In genomic region chr3:52436500-52437106, GRCh38 we compare ENCODE assay signal across 13 cellular contexts. TPM values are rescaled to one million over a fixed set of nuclear protein-coding genes. Genes with fewer than 3 reads are reported as not detected.
DNase-seq lines count a peak whose midpoint lies in the region; ATAC-seq and TF ChIP-seq lines count a peak whose summit lies in the region.
"Had no signal": no experiment of that assay in that cellular context is flagged by ENCODE, and none has a peak within 500 bp of the region (broad histone marks: within the 10 kb centered on the region; RNA-seq: fewer than 3 reads in every experiment).

No MANE protein-coding gene starts in this region.

- intact Hi-C loops in Right ventricle myocardium superior (cut with DNase I) = no loop called here
- intact Hi-C loops in left lung (cut with DNase I) = no loop called here

- H3K4me1 ChIP-seq in right atrium auricular region = peaks cover 0 to 55% of the 10 kb centered on the region in 2 donors
- peaks cover 0 to 41% of the 10 kb centered on the region in 2 donors for H3K4me1 ChIP-seq in left lung

- H3K27me3 ChIP-seq in right atrium auricular region = no peaks in the 10 kb centered on the region
- no peaks in the 10 kb centered on the region for H3K27me3 ChIP-seq in left lung

- no peak overlapping the region for H3K4me3 ChIP-seq in right atrium auricular region
- no peak overlapping the region for H3K4me3 ChIP-seq in choroid plexus epithelial cell (ENCODE audit: low read depth, low read length)
- H3K4me3 ChIP-seq in left lung = no peak overlapping the region
- H3K4me3 ChIP-seq: PC-9 had no signal

- H3K36me3 ChIP-seq in right atrium auricular region (no peaks in the 10 kb centered on the region), left lung (no peaks in the 10 kb centered on the region)
- H3K36me3 ChIP-seq: neutrophil had no signal

- no peaks in the 10 kb centered on the region for H3K9me3 ChIP-seq in right atrium auricular region
- no peaks in the 10 kb centered on the region for H3K9me3 ChIP-seq in left lung
- H3K9me3 ChIP-seq: neutrophil had no signal

- H3K27ac ChIP-seq in right atrium auricular region = peak overlapping the region in 1 of 2 donors; percentile 13
- no peak overlapping the region for H3K27ac ChIP-seq in left lung
- H3K27ac ChIP-seq: neutrophil, PC-9 had no signal

- peak; percentile 68 for DNase-seq in Right ventricle myocardium superior
- no peak for DNase-seq in right atrium auricular region (ENCODE audit: low spot score)
- DNase-seq in choroid plexus epithelial cell (ENCODE audit: low read depth) = peak; percentile 48
- DNase-seq in left lung = no peak
- DNase-seq in kidney tubule cell (ENCODE audit: low spot score) = no peak
- no peak for DNase-seq in NCI-H1105 (lab: John Stamatoyannopoulos, UW)
- DNase-seq in NK-92 (lab: John Stamatoyannopoulos, UW; ENCODE audit: unreplicated experiment) = no peak
- DNase-seq: activated CD8-positive, alpha-beta memory T cell treated with anti-CD3 and anti-CD28 coated beads, Interleukin-2, amount 50 U/mL, for 4 hours; NCI-H2029; PC-9 had no signal

- ATAC-seq in Right ventricle myocardium superior (ENCODE audit: poor library complexity) (peak; percentile 40), left lung (peak; percentile 21), HG03025 (IDR thresholded peaks at IDR 0.05; ENCODE audit: low FRiP score, unreplicated experiment) (no peak)

- TF ChIP-seq CTCF in right atrium auricular region (IDR thresholded peaks at IDR 0.05) (no peak), choroid plexus epithelial cell (conservative IDR thresholded peaks at IDR 0.05; ENCODE audit: low read depth, low read length) (no peak), left lung (IDR thresholded peaks at IDR 0.05) (no peak)

RNA-seq across cellular contexts. Expression of gene SEMA3G, which starts 8.3 kb away (rescaled TPM):
- 10.4 TPM for total RNA-seq in Right ventricle myocardium superior
- total RNA-seq in right atrium auricular region = 10 to 100 TPM; 11.8 to 12.6 TPM
- total RNA-seq in left lung = 10 to 100 TPM; 30.5 to 36.5 TPM

RNA-seq across cellular contexts. Expression of gene TNNC1, which starts 17.2 kb away (rescaled TPM):
- 7,948 TPM for total RNA-seq in Right ventricle myocardium superior
- total RNA-seq in right atrium auricular region = 1,000 to 10,000 TPM; 4,697 to 8,249 TPM
- total RNA-seq in left lung = 100 to 1,000 TPM in 1 of 2 donors, 10 to 100 TPM in 1; 30.7 to 117 TPM
- total RNA-seq: endothelial cell of umbilical vein had no signal

RNA-seq across cellular contexts. Expression of gene NISCH, which starts 18.8 kb away (rescaled TPM):
- total RNA-seq in Right ventricle myocardium superior = 46.0 TPM
- total RNA-seq in right atrium auricular region = 10 to 100 TPM; 29.2 to 49.6 TPM
- total RNA-seq in left lung = 100 to 1,000 TPM in 1 of 2 donors, 10 to 100 TPM in 1; 72.6 to 104 TPM

RNA-seq across cellular contexts. Expression of gene PHF7, which starts 26.1 kb away (rescaled TPM):
- total RNA-seq in Right ventricle myocardium superior (16.8 TPM), right atrium auricular region (10 to 100 TPM; 10.1 to 17.6 TPM), left lung (1 to 10 TPM; 3.9 to 6.5 TPM)

RNA-seq across cellular contexts. Expression of gene BAP1, which starts 26.8 kb away (rescaled TPM):
- total RNA-seq in Right ventricle myocardium superior = 46.2 TPM
- 10 to 100 TPM; 38.8 to 53.9 TPM for total RNA-seq in right atrium auricular region
- 10 to 100 TPM; 66.6 to 69.8 TPM for total RNA-seq in left lung

Comparison
In these comparisons a context has a peak if more than half of its experiments do, and no peak if none do; other contexts are left out.
1. DNase-seq: peak in Right ventricle myocardium superior (single experiment) and choroid plexus epithelial cell (single experiment); none in right atrium auricular region (single experiment), left lung (0 of 2), kidney tubule cell (single experiment), NCI-H1105 (single experiment) and NK-92 (single experiment).
2. RNA of gene TNNC1, which starts 17.2 kb away (total RNA-seq): 4,697 to 8,249 TPM in right atrium auricular region and 7,948 TPM in Right ventricle myocardium superior (single experiment); 30.7 to 117 TPM in left lung; every median in the first group is over 10 times any median in the second.